In genomic region chr10:103086261-103086660, GRCh38 we compare ENCODE assay signal across 23 cellular contexts.
DNase-seq lines count a peak whose midpoint lies in the region; ATAC-seq and TF ChIP-seq lines count a peak whose summit lies in the region.
"Had no signal": no experiment of that assay in that cellular context is flagged by ENCODE, and none has a peak within 500 bp of the region (broad histone marks: within the 10 kb centered on the region; RNA-seq: fewer than 3 reads in every experiment).

No MANE protein-coding gene starts in this region.

- CTCF ChIA-PET in CD4-positive, alpha-beta memory T cell (lab: Charles Lee; ENCODE audit: partially characterized antibody), result no interaction called here

- peaks cover 51 to 66% of the 10 kb centered on the region in 2 donors for H3K36me3 Mint-ChIP-seq in CD4-positive, alpha-beta memory T cell

- POLR2A ChIA-PET in CD4-positive, alpha-beta memory T cell (lab: Charles Lee; ENCODE audit: partially characterized antibody), result no interaction called here

- H3K27me3 ChIP-seq in adipocyte (replicated peaks; ENCODE audit: control insufficient read depth, insufficient read depth, low read length) (no peaks in the 10 kb centered on the region), gastroesophageal sphincter (no peaks in the 10 kb centered on the region), stomach smooth muscle (ENCODE audit: control insufficient read depth in 1 of 2, insufficient read depth in 2 of 2, low read length in 2 of 2) (no peaks in the 10 kb centered on the region)
- no peaks in the 10 kb centered on the region for H3K27me3 ChIP-seq in CD4-positive, alpha-beta memory T cell (ENCODE audit: insufficient read depth, low read length)
- H3K27me3 ChIP-seq: BLaER1 had no signal

- no peaks in the 10 kb centered on the region for H3K27me3 Mint-ChIP-seq in CD4-positive, alpha-beta memory T cell
- H3K27me3 Mint-ChIP-seq: CD4-positive, alpha-beta T cell had no signal

- ATAC-seq in gastroesophageal sphincter (no peak), GM21619 (IDR thresholded peaks at IDR 0.05; ENCODE audit: unreplicated experiment) (no peak), GM18907 (IDR thresholded peaks at IDR 0.05; ENCODE audit: unreplicated experiment) (no peak)
- ATAC-seq: A549, HCT116 had no signal

- peak; percentile 60 for DNase-seq in AG09319 (ENCODE audit: extremely low read depth, low read depth)
- peak; percentile 77 for DNase-seq in adipocyte (ENCODE audit: low read depth)
- no peak for DNase-seq in D341Med (ENCODE audit: low spot score)
- no peak for DNase-seq in CD4-positive, alpha-beta memory T cell
- DNase-seq: Caco-2; CD4-positive, alpha-beta T cell; DND-41; GOT3; MV-4-11; NCI-H1417; NCI-H1694 treated with DMSO at 0.1 percent for 48 hours; NCI-H446; NCI-H526; SHP77 had no signal

- H3K9me3 ChIP-seq in adipocyte (ENCODE audit: control insufficient read depth, low read length) (no peaks in the 10 kb centered on the region), gastroesophageal sphincter (no peaks in the 10 kb centered on the region), stomach smooth muscle (ENCODE audit: control insufficient read depth in 2 of 2, low read length in 2 of 2) (no peaks in the 10 kb centered on the region)
- no peaks in the 10 kb centered on the region for H3K9me3 ChIP-seq in CD4-positive, alpha-beta memory T cell (ENCODE audit: control insufficient read depth in 1 of 2, low read length in 2 of 2)
- H3K9me3 ChIP-seq: A549, BLaER1, Caco-2 had no signal

- H3K4me1 Mint-ChIP-seq in CD4-positive, alpha-beta memory T cell, result no peaks in the 10 kb centered on the region

- TF ChIP-seq CTCF in AG09319 (IDR thresholded peaks at IDR 0.05; ENCODE audit: low read depth, low read length) (no peak), gastroesophageal sphincter (IDR thresholded peaks at IDR 0.05) (no peak)

- H3K9me3 Mint-ChIP-seq in CD4-positive, alpha-beta memory T cell, result no peaks in the 10 kb centered on the region
- H3K9me3 Mint-ChIP-seq: CD4-positive, alpha-beta T cell had no signal

- WGBS in gastroesophageal sphincter (ENCODE audit: low coverage in 1 of 2), 2 donors, result 40 to 42% methylated on average over 2 of the region's 2 CpGs

- H3K27ac ChIP-seq in gastroesophageal sphincter (peak overlapping the region in 3 of 4 donors; percentile 16 to 41 (median 23)), stomach smooth muscle (ENCODE audit: low read length) (peak overlapping the region; percentile 24)
- no peak overlapping the region for H3K27ac ChIP-seq in CD4-positive, alpha-beta memory T cell (ENCODE audit: low read depth, low read length)
- H3K27ac ChIP-seq: A549, BLaER1, KMS-11, SK-N-MC had no signal

- no peak overlapping the region for H3K27ac Mint-ChIP-seq in CD4-positive, alpha-beta memory T cell

- H3K4me3 Mint-ChIP-seq in CD4-positive, alpha-beta memory T cell, result no peak overlapping the region
- H3K4me3 Mint-ChIP-seq: CD4-positive, alpha-beta T cell had no signal

- H3K4me1 ChIP-seq in adipocyte (ENCODE audit: control insufficient read depth, insufficient read depth, low read length), result no peaks in the 10 kb centered on the region
- H3K4me1 ChIP-seq in gastroesophageal sphincter, result peaks cover 0 to 9% (median 3%) of the 10 kb centered on the region in 3 donors
- peaks cover 10% of the 10 kb centered on the region for H3K4me1 ChIP-seq in stomach smooth muscle (ENCODE audit: control insufficient read depth, insufficient read depth, low read length)
- H3K4me1 ChIP-seq in CD4-positive, alpha-beta memory T cell (ENCODE audit: insufficient read depth, low read length), result no peaks in the 10 kb centered on the region
- H3K4me1 ChIP-seq: A549, BLaER1, Caco-2 had no signal

- H3K9ac ChIP-seq in adipocyte (ENCODE audit: low read length) (no peak overlapping the region), stomach smooth muscle (ENCODE audit: low read length in 2 of 2) (no peak overlapping the region)
- H3K9ac ChIP-seq: BLaER1, KMS-11 had no signal

- H3K4me3 ChIP-seq in adipocyte (ENCODE audit: low read length) (no peak overlapping the region), gastroesophageal sphincter (no peak overlapping the region), stomach smooth muscle (ENCODE audit: low read length in 2 of 2) (no peak overlapping the region)
- no peak overlapping the region for H3K4me3 ChIP-seq in CD4-positive, alpha-beta memory T cell (ENCODE audit: low read length in 2 of 2)
- H3K4me3 ChIP-seq: A549, BLaER1, SK-N-MC had no signal

- TF ChIP-seq POLR2A in gastroesophageal sphincter (IDR thresholded peaks at IDR 0.05), result no peak

- intact Hi-C loops in CD4-positive, alpha-beta memory T cell (cut with micrococcal nuclease), result no loop called here

- TF ChIP-seq EP300 in gastroesophageal sphincter (IDR thresholded peaks at IDR 0.05), result no peak

- peaks cover 82% of the 10 kb centered on the region for H3K36me3 ChIP-seq in adipocyte (ENCODE audit: control insufficient read depth, insufficient read depth, low read length, severe bottlenecking)
- H3K36me3 ChIP-seq in gastroesophageal sphincter, result peaks cover 10 to 76% of the 10 kb centered on the region in 2 donors
- H3K36me3 ChIP-seq in stomach smooth muscle (ENCODE audit: control insufficient read depth in 2 of 2, insufficient read depth in 2 of 2, low read length in 2 of 2), result peaks cover 21 to 33% of the 10 kb centered on the region in 2 donors
- H3K36me3 ChIP-seq in CD4-positive, alpha-beta memory T cell (ENCODE audit: insufficient read depth, low read length), result peaks cover 30% of the 10 kb centered on the region

Comparison
In these comparisons a context has a peak if more than half of its experiments do, and no peak if none do; other contexts are left out.
1. DNase-seq: peak in AG09319 (single experiment) and adipocyte (single experiment); none in D341Med (single experiment) and CD4-positive, alpha-beta memory T cell (0 of 5).